19 cellular contexts compared by ENCODE assay signal in the genomic region with DNA sequence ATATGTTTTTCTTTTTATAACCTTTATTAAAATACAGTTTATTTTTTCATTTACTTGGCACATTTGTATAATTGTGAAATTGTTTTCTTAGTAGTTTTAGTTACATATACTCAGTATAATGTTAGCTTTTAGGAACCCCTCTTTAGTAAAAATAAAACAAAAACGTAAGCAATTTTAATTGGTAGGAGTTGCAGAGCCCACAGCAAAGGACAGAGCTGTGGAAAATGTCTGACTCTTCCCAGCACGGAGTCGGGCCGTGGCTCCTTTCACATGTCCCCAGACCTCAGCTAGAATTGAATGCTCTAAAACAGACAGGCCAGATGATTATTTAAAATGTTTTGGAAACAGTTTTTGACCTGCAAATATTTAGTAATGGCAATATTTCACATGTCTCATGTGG. TPM values are rescaled to one million over a fixed set of nuclear protein-coding genes. Genes with fewer than 3 reads are reported as not detected.
DNase-seq lines count a peak whose midpoint lies in the region; ATAC-seq and TF ChIP-seq lines count a peak whose summit lies in the region.
"Had no signal": no experiment of that assay in that cellular context is flagged by ENCODE, and none has a peak within 500 bp of the region (broad histone marks: within the 10 kb centered on the region; RNA-seq: fewer than 3 reads in every experiment).

No MANE protein-coding gene starts in this region.

- CTCF ChIA-PET in OCI-LY7 (lab: Charles Lee; ENCODE audit: unreplicated experiment), result no interaction called here

- BruUV-seq in OCI-LY7 (replicated peaks; lab: Mats Ljungman, UMichigan), result no TSS peak

- DNase-seq in left ventricle myocardium inferior, result no peak
- DNase-seq in cardiac septum (ENCODE audit: low spot score), result no peak
- no peak for DNase-seq in OCI-LY7 (ENCODE audit: low spot score)
- DNase-seq in stimulated activated naive CD8-positive, alpha-beta T cell treated with anti-CD3 and anti-CD28 coated beads, Interleukin-15, amount 100 ng/mL, for 72 hours, result no peak
- no peak for DNase-seq in DMS53 (lab: John Stamatoyannopoulos, UW)
- no peak for DNase-seq in SKM-1 treated with dmso at 0.1 percent for 144 hours (lab: John Stamatoyannopoulos, UW; ENCODE audit: unreplicated experiment)
- DNase-seq: aorta; DMS79; foreskin melanocyte; left colon; NCI-H526 treated with DMSO at 0.1 percent for 48 hours; SK-N-SH; stimulated activated CD4-positive, alpha-beta T cell treated with anti-CD3 and anti-CD28 coated beads, Interleukin-2, amount 100 ng/mL, for 48 hours; tibial artery had no signal

- H3K27ac Mint-ChIP-seq in dendritic cell treated with granulocyte-macrophage colony-stimulating factor and Interleukin-4, amounts not matched to agents 40 ng/mL and 50 ng/mL, for 4 days, result peak overlapping the region; percentile 95
- peak overlapping the region in 1 of 2 donors; percentile 81 for H3K27ac Mint-ChIP-seq in stimulated activated naive CD8-positive, alpha-beta T cell treated with anti-CD3 and anti-CD28 coated beads, Interleukin-15, amount 100 ng/mL, for 72 hours

- H3K4me1 ChIP-seq in left ventricle myocardium inferior (peaks cover 29% of the 10 kb centered on the region), OCI-LY7 (ENCODE audit: insufficient read depth, low read length, poor library complexity, severe bottlenecking) (peaks cover 71% of the 10 kb centered on the region)
- H3K4me1 ChIP-seq: tibial artery had no signal

- H3K4me3 Mint-ChIP-seq in dendritic cell treated with granulocyte-macrophage colony-stimulating factor and Interleukin-4, amounts not matched to agents 40 ng/mL and 50 ng/mL, for 4 days, result no peak overlapping the region
- peak overlapping the region; percentile 57 to 69 for H3K4me3 Mint-ChIP-seq in stimulated activated naive CD8-positive, alpha-beta T cell treated with anti-CD3 and anti-CD28 coated beads, Interleukin-15, amount 100 ng/mL, for 72 hours

- TF ChIP-seq CTCF in left ventricle myocardium inferior (IDR thresholded peaks at IDR 0.05; ENCODE audit: borderline replicate concordance) (no peak), OCI-LY7 (conservative IDR thresholded peaks at IDR 0.05; ENCODE audit: low read length) (no peak)

- peaks cover 27% of the 10 kb centered on the region for H3K27me3 ChIP-seq in left ventricle myocardium inferior (ENCODE audit: low read depth)
- H3K27me3 ChIP-seq: tibial artery had no signal

- H3K27ac ChIP-seq in left ventricle myocardium inferior (replicated peaks), result peak overlapping the region; percentile 85
- peak overlapping the region; percentile 99 for H3K27ac ChIP-seq in OCI-LY7 (ENCODE audit: low read depth, low read length, poor library complexity, severe bottlenecking)
- H3K27ac ChIP-seq: tibial artery had no signal

- peaks cover 47% of the 10 kb centered on the region for H3K79me2 ChIP-seq in OCI-LY7 (ENCODE audit: insufficient read depth, low read depth, low read length)

- H3K9me2 ChIP-seq in OCI-LY7 (ENCODE audit: insufficient read depth, low read length), result no peaks in the 10 kb centered on the region
- H3K9me2 ChIP-seq: SK-N-SH had no signal

- H3K36me3 Mint-ChIP-seq in dendritic cell treated with granulocyte-macrophage colony-stimulating factor and Interleukin-4, amounts not matched to agents 40 ng/mL and 50 ng/mL, for 4 days (ENCODE audit: low read depth), result no peaks in the 10 kb centered on the region

- H3K4me2 ChIP-seq in OCI-LY7 (ENCODE audit: low read length), result peak overlapping the region; percentile 76
- H3K4me2 ChIP-seq: SK-N-SH had no signal

- POLR2A ChIA-PET in OCI-LY7 (lab: Charles Lee), result interaction anchor here (0.6 to 2.4 kb wide), 5 partner anchors 12 to 397 kb away, joined by 3 to 11 read pairs (median 3); no protein-coding TSS in a partner anchor

- intact Hi-C loops in left ventricle myocardium inferior (cut with micrococcal nuclease), result no loop called here
- intact Hi-C loops in cardiac septum (cut with DNase I), result no loop called here
- intact Hi-C loops in OCI-LY7 (cut with micrococcal nuclease; ENCODE audit: unreplicated experiment), result loop anchor here (10.0 kb wide), 1 partner anchor 397 kb away; no protein-coding TSS in a partner anchor
- intact Hi-C loops in dendritic cell treated with granulocyte-macrophage colony-stimulating factor and Interleukin-4, amounts not matched to agents 40 ng/mL and 50 ng/mL, for 4 days (cut with micrococcal nuclease), result no loop called here

- ATAC-seq in stimulated activated naive CD8-positive, alpha-beta T cell treated with anti-CD3 and anti-CD28 coated beads, Interleukin-15, amount 100 ng/mL, for 72 hours, result no peak
- ATAC-seq in SK-N-SH treated with all-trans-retinoic acid at 6 μM for 48 hours, result no peak
- ATAC-seq: left colon, Panc1 had no signal

- H3K36me3 ChIP-seq in left ventricle myocardium inferior, result no peaks in the 10 kb centered on the region
- peaks cover 31% of the 10 kb centered on the region for H3K36me3 ChIP-seq in OCI-LY7 (ENCODE audit: insufficient read depth, low read length)
- H3K36me3 ChIP-seq: tibial artery had no signal

- no peaks in the 10 kb centered on the region for H3K27me3 Mint-ChIP-seq in dendritic cell treated with granulocyte-macrophage colony-stimulating factor and Interleukin-4, amounts not matched to agents 40 ng/mL and 50 ng/mL, for 4 days
- no peaks in the 10 kb centered on the region for H3K27me3 Mint-ChIP-seq in stimulated activated naive CD8-positive, alpha-beta T cell treated with anti-CD3 and anti-CD28 coated beads, Interleukin-15, amount 100 ng/mL, for 72 hours
- H3K27me3 Mint-ChIP-seq: IgD-negative memory B cell had no signal

- H3K4me3 ChIP-seq in left ventricle myocardium inferior, result no peak overlapping the region
- H3K4me3 ChIP-seq in OCI-LY7 (ENCODE audit: low read depth, low read length, poor library complexity, severe bottlenecking), result peak overlapping the region; percentile 84
- H3K4me3 ChIP-seq: tibial artery had no signal

- H2AFZ ChIP-seq in OCI-LY7 (ENCODE audit: low read length), result peak overlapping the region; percentile 80

- H4K20me1 ChIP-seq in OCI-LY7 (ENCODE audit: insufficient read depth, low read length), result no peaks in the 10 kb centered on the region

- peaks cover 68% of the 10 kb centered on the region for H3K4me1 Mint-ChIP-seq in dendritic cell treated with granulocyte-macrophage colony-stimulating factor and Interleukin-4, amounts not matched to agents 40 ng/mL and 50 ng/mL, for 4 days (ENCODE audit: low read depth)
- H3K4me1 Mint-ChIP-seq in stimulated activated naive CD8-positive, alpha-beta T cell treated with anti-CD3 and anti-CD28 coated beads, Interleukin-15, amount 100 ng/mL, for 72 hours, result peaks cover 68% of the 10 kb centered on the region

- H3K9me3 Mint-ChIP-seq in dendritic cell treated with granulocyte-macrophage colony-stimulating factor and Interleukin-4, amounts not matched to agents 40 ng/mL and 50 ng/mL, for 4 days, result no peaks in the 10 kb centered on the region
- no peaks in the 10 kb centered on the region for H3K9me3 Mint-ChIP-seq in stimulated activated naive CD8-positive, alpha-beta T cell treated with anti-CD3 and anti-CD28 coated beads, Interleukin-15, amount 100 ng/mL, for 72 hours
- H3K9me3 Mint-ChIP-seq: IgD-negative memory B cell had no signal

- H3K9me3 ChIP-seq in left ventricle myocardium inferior (replicated peaks) (no peaks in the 10 kb centered on the region), OCI-LY7 (ENCODE audit: low read length) (peaks cover under 1% of the 10 kb centered on the region; the same call in 1 of the 2 replicates)
- H3K9me3 ChIP-seq: SK-N-SH, tibial artery had no signal

TF ChIP-seq in SK-N-SH treated with all-trans-retinoic acid at 6 μM for 48 hours, 23 proteins besides CTCF, POLR2A, EP300 and RAD21:
- TF ChIP-seq RARB (CRISPR knock-in tag; IDR thresholded peaks at IDR 0.05), result no peak
- TF ChIP-seq TCF4 (CRISPR knock-in tag; IDR thresholded peaks at IDR 0.05; ENCODE audit: borderline replicate concordance), result no peak
- TF ChIP-seq, protein P1, sequence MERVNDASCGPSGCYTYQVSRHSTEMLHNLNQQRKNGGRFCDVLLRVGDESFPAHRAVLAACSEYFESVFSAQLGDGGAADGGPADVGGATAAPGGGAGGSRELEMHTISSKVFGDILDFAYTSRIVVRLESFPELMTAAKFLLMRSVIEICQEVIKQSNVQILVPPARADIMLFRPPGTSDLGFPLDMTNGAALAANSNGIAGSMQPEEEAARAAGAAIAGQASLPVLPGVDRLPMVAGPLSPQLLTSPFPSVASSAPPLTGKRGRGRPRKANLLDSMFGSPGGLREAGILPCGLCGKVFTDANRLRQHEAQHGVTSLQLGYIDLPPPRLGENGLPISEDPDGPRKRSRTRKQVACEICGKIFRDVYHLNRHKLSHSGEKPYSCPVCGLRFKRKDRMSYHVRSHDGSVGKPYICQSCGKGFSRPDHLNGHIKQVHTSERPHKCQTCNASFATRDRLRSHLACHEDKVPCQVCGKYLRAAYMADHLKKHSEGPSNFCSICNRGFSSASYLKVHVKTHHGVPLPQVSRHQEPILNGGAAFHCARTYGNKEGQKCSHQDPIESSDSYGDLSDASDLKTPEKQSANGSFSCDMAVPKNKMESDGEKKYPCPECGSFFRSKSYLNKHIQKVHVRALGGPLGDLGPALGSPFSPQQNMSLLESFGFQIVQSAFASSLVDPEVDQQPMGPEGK (CRISPR knock-in tag; IDR thresholded peaks at IDR 0.05; ENCODE audit: borderline replicate concordance), result no peak
- TF ChIP-seq, protein P2, sequence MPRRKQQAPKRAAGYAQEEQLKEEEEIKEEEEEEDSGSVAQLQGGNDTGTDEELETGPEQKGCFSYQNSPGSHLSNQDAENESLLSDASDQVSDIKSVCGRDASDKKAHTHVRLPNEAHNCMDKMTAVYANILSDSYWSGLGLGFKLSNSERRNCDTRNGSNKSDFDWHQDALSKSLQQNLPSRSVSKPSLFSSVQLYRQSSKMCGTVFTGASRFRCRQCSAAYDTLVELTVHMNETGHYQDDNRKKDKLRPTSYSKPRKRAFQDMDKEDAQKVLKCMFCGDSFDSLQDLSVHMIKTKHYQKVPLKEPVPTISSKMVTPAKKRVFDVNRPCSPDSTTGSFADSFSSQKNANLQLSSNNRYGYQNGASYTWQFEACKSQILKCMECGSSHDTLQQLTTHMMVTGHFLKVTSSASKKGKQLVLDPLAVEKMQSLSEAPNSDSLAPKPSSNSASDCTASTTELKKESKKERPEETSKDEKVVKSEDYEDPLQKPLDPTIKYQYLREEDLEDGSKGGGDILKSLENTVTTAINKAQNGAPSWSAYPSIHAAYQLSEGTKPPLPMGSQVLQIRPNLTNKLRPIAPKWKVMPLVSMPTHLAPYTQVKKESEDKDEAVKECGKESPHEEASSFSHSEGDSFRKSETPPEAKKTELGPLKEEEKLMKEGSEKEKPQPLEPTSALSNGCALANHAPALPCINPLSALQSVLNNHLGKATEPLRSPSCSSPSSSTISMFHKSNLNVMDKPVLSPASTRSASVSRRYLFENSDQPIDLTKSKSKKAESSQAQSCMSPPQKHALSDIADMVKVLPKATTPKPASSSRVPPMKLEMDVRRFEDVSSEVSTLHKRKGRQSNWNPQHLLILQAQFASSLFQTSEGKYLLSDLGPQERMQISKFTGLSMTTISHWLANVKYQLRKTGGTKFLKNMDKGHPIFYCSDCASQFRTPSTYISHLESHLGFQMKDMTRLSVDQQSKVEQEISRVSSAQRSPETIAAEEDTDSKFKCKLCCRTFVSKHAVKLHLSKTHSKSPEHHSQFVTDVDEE (CRISPR knock-in tag; IDR thresholded peaks at IDR 0.05), result no peak

RNA-seq across cellular contexts. Expression of gene CEACAM21, which starts 27.9 kb away (rescaled TPM):
- 0.60 TPM for total RNA-seq in left ventricle myocardium inferior
- total RNA-seq in cardiac septum, result 0.27 TPM
- 25.9 and 40.8 TPM in 2 replicates for total RNA-seq in OCI-LY7 (2014; rRNA removed; shearing (Covaris generic))
- total RNA-seq in OCI-LY7 (2022), result 52.5 and 56.0 TPM in 2 replicates
- total RNA-seq: osteocyte had no signal

Comparison
In these comparisons a context has a peak if more than half of its experiments do, and no peak if none do; other contexts are left out.
1. RNA of gene CEACAM21, which starts 27.9 kb away (total RNA-seq): 25.9 to 56.0 TPM in OCI-LY7; 0.60 TPM in left ventricle myocardium inferior (single experiment) and 0.27 TPM in cardiac septum (single experiment); every median in the first group is over 10 times any median in the second.